In genomic region chr11:2269601-2270321, GRCh38 we compare ENCODE assay signal across 8 cellular contexts. TPM values are rescaled to one million over a fixed set of nuclear protein-coding genes. Genes with fewer than 3 reads are reported as not detected.
DNase-seq lines count a peak whose midpoint lies in the region; ATAC-seq and TF ChIP-seq lines count a peak whose summit lies in the region.

No MANE protein-coding gene starts in this region.

- H3K9me3 Mint-ChIP-seq in CD8-positive, alpha-beta T cell = no peaks in the 10 kb centered on the region

- H4K20me1 ChIP-seq in osteoblast (ENCODE audit: insufficient read depth, low read length) = no peaks in the 10 kb centered on the region

- H3K4me2 ChIP-seq in osteoblast (ENCODE audit: insufficient read depth, low read length) = no peak overlapping the region

- H3K27me3 ChIP-seq in CD8-positive, alpha-beta T cell (ENCODE audit: insufficient read depth, low read length) = no peaks in the 10 kb centered on the region
- peaks cover 37% of the 10 kb centered on the region for H3K27me3 ChIP-seq in osteoblast (ENCODE audit: insufficient read depth, low read length)

- H3K27ac Mint-ChIP-seq in CD8-positive, alpha-beta T cell = no peak overlapping the region

- H3K9me3 ChIP-seq in CD8-positive, alpha-beta T cell (ENCODE audit: low read length) = no peaks in the 10 kb centered on the region
- H3K9me3 ChIP-seq in osteoblast (ENCODE audit: low read depth, low read length) = no peaks in the 10 kb centered on the region

- CTCF ChIA-PET in CD8-positive, alpha-beta T cell (lab: Charles Lee) = interaction anchor here (0.6 kb wide), 1 partner anchor 28 kb away, joined by 3 read pairs; no protein-coding TSS in a partner anchor

- H3K4me3 ChIP-seq in CD8-positive, alpha-beta T cell (ENCODE audit: low read depth, low read length) = peak overlapping the region; percentile 43
- no peak overlapping the region for H3K4me3 ChIP-seq in osteoblast (ENCODE audit: insufficient read depth, low read length)

- TF ChIP-seq CTCF in CD8-positive, alpha-beta T cell (IDR thresholded peaks at IDR 0.05) = no peak
- TF ChIP-seq CTCF in osteoblast (IDR thresholded peaks at IDR 0.05; ENCODE audit: extremely low read depth, low read depth, low read length) = no peak

- no peaks in the 10 kb centered on the region for H3K36me3 ChIP-seq in CD8-positive, alpha-beta T cell (ENCODE audit: insufficient read depth, low read length)
- H3K36me3 ChIP-seq in osteoblast (ENCODE audit: insufficient read depth, low read length) = no peaks in the 10 kb centered on the region

- intact Hi-C loops in CD8-positive, alpha-beta T cell (cut with DNase I, micrococcal nuclease) = loop anchor here in 1 of 2 experiments (2.0 kb wide), 1 partner anchor 73 kb away; no protein-coding TSS in a partner anchor
- intact Hi-C loops in head of caudate nucleus (cut with DNase I) = no loop called here

- H2AFZ ChIP-seq in osteoblast (ENCODE audit: low read length) = no peak overlapping the region

- peaks cover 29% of the 10 kb centered on the region for H3K4me1 Mint-ChIP-seq in CD8-positive, alpha-beta T cell (ENCODE audit: low read depth)

- H3K4me3 Mint-ChIP-seq in CD8-positive, alpha-beta T cell = peak overlapping the region; percentile 60

- ATAC-seq in CD8-positive, alpha-beta T cell = peak; percentile 54
- ATAC-seq in GM19452 (IDR thresholded peaks at IDR 0.05; ENCODE audit: unreplicated experiment) (no peak), GM18873 (IDR thresholded peaks at IDR 0.05; ENCODE audit: low FRiP score, unreplicated experiment) (no peak), HG02970 (IDR thresholded peaks at IDR 0.05; ENCODE audit: low FRiP score, unreplicated experiment) (no peak)

- H3K36me3 Mint-ChIP-seq in CD8-positive, alpha-beta T cell = no peaks in the 10 kb centered on the region

- no peaks in the 10 kb centered on the region for H3K79me2 ChIP-seq in osteoblast (ENCODE audit: insufficient read depth, low read length)

- POLR2A ChIA-PET in CD8-positive, alpha-beta T cell (lab: Charles Lee) = interaction anchor here (1.3 kb wide), 1 partner anchor 30 kb away, joined by 3 read pairs; no protein-coding TSS in a partner anchor

- DNase-seq in CD8-positive, alpha-beta T cell = peak in 5 of 7 experiments; percentile 34 to 72 (median 56)
- DNase-seq in NCI-H1105 (lab: John Stamatoyannopoulos, UW) (peak; percentile 79), activated gamma-delta T cell treated with Interleukin-2 at 50 U/mL for 16 hours (peak; percentile 40), head of caudate nucleus (peak in 24 of 42 donors; percentile 24 to 70 (median 50)), osteoblast (ENCODE audit: insufficient read length, low spot score, missing footprints) (peak; percentile 86)

- peaks cover 15% of the 10 kb centered on the region for H3K27me3 Mint-ChIP-seq in CD8-positive, alpha-beta T cell (ENCODE audit: low read depth)

- H3K27ac ChIP-seq in CD8-positive, alpha-beta T cell (ENCODE audit: low read depth, low read length) = no peak overlapping the region
- H3K27ac ChIP-seq in osteoblast (ENCODE audit: low read depth, low read length) = no peak overlapping the region

- peaks cover 34% of the 10 kb centered on the region for H3K4me1 ChIP-seq in CD8-positive, alpha-beta T cell (ENCODE audit: insufficient read depth, low read length)
- no peaks in the 10 kb centered on the region for H3K4me1 ChIP-seq in osteoblast (ENCODE audit: insufficient read depth, low read length)

RNA-seq across cellular contexts. Expression of gene ASCL2, which starts 0.6 kb away (rescaled TPM):
- total RNA-seq in CD8-positive, alpha-beta T cell = not detected
- total RNA-seq in osteoblast = not detected in 2 replicates

RNA-seq across cellular contexts. Expression of gene C11orf21, which starts 32.0 kb away (rescaled TPM):
- 10 to 100 TPM; 38.2 to 40.2 TPM for total RNA-seq in CD8-positive, alpha-beta T cell
- 0.29 and 0.36 TPM in 2 replicates for total RNA-seq in osteoblast

RNA-seq across cellular contexts. Expression of gene TSPAN32, which starts 32.1 kb away (rescaled TPM):
- total RNA-seq in CD8-positive, alpha-beta T cell = 100 to 1,000 TPM; 145 to 147 TPM
- 0.59 and 1.4 TPM in 2 replicates for total RNA-seq in osteoblast

Comparison
In these comparisons a context has a peak if more than half of its experiments do, and no peak if none do; other contexts are left out.
1. RNA of gene C11orf21, which starts 32.0 kb away (total RNA-seq): 38.2 to 40.2 TPM in CD8-positive, alpha-beta T cell; 0.29 to 0.36 TPM in osteoblast; every median in the first group is over 10 times any median in the second.
2. RNA of gene TSPAN32, which starts 32.1 kb away (total RNA-seq): 145 to 147 TPM in CD8-positive, alpha-beta T cell; 0.59 to 1.4 TPM in osteoblast; every median in the first group is over 10 times any median in the second.
3. Peak in every context shown above with its lines, with median percentiles within 50 percentile points of each other: DNase-seq.